ENCODE assay signal across 21 cellular contexts in genomic region chr13:24891476-24892108, GRCh38.
"Had no signal": no experiment of that assay in that cellular context is flagged by ENCODE, and none has a peak within 500 bp of the region (broad histone marks: within the 10 kb centered on the region; RNA-seq: fewer than 3 reads in every experiment).

No MANE protein-coding gene starts in this region.

- H3K4me2 ChIP-seq: hepatocyte had no signal

- H3K27me3 ChIP-seq: foreskin keratinocyte, hepatocyte, suprapubic skin, thyroid gland had no signal

- H3K9me3 Mint-ChIP-seq: dendritic cell treated with granulocyte-macrophage colony-stimulating factor and Interleukin-4, amounts not matched to agents 40 ng/mL and 50 ng/mL, for 4 days; effector memory CD8-positive, alpha-beta T cell; natural killer cell; type B pancreatic cell had no signal

- H3K27ac Mint-ChIP-seq: type B pancreatic cell had no signal

- H3K9ac ChIP-seq: parathyroid adenoma had no signal

- H3K27me3 Mint-ChIP-seq: dendritic cell treated with granulocyte-macrophage colony-stimulating factor and Interleukin-4, amounts not matched to agents 40 ng/mL and 50 ng/mL, for 4 days; effector memory CD8-positive, alpha-beta T cell; type B pancreatic cell had no signal

- H3K27ac ChIP-seq: foreskin keratinocyte, hepatocyte, parathyroid adenoma, skin epidermis, suprapubic skin, thyroid gland had no signal

- DNase-seq: cerebellar nuclear complex; effector memory CD8-positive, alpha-beta T cell; foreskin keratinocyte; head of caudate nucleus; left colon; left ventricle myocardium superior; mesendoderm; natural killer cell; stimulated activated CD4-positive, alpha-beta T cell treated with anti-CD3 and anti-CD28 coated beads, Interleukin-2, amount 100 ng/mL, for 24 hours; stimulated activated CD4-positive, alpha-beta T cell treated with anti-CD3 and anti-CD28 coated beads, Interleukin-4, amount 100 ng/mL, for 4 hours; stimulated activated naive CD4-positive, alpha-beta T cell; thyroid gland had no signal

- ATAC-seq: effector memory CD8-positive, alpha-beta T cell; foreskin keratinocyte; left colon; left ventricle myocardium superior; natural killer cell had no signal

- FAIRE-seq: colon, urothelium cell line had no signal

- H3K9me3 ChIP-seq: suprapubic skin, thyroid gland had no signal

- H3K79me2 ChIP-seq: hepatocyte, parathyroid adenoma had no signal

- H3K4me1 ChIP-seq: foreskin keratinocyte, parathyroid adenoma, suprapubic skin, thyroid gland had no signal

- H3K4me3 ChIP-seq: hepatocyte, lung, skin epidermis, suprapubic skin, thyroid gland had no signal

- H2AFZ ChIP-seq: hepatocyte, parathyroid adenoma had no signal

- H3K4me3 Mint-ChIP-seq: dendritic cell treated with granulocyte-macrophage colony-stimulating factor and Interleukin-4, amounts not matched to agents 40 ng/mL and 50 ng/mL, for 4 days; effector memory CD8-positive, alpha-beta T cell; natural killer cell; type B pancreatic cell had no signal
